ENCODE assay signal across 9 cellular contexts in the genomic region with DNA sequence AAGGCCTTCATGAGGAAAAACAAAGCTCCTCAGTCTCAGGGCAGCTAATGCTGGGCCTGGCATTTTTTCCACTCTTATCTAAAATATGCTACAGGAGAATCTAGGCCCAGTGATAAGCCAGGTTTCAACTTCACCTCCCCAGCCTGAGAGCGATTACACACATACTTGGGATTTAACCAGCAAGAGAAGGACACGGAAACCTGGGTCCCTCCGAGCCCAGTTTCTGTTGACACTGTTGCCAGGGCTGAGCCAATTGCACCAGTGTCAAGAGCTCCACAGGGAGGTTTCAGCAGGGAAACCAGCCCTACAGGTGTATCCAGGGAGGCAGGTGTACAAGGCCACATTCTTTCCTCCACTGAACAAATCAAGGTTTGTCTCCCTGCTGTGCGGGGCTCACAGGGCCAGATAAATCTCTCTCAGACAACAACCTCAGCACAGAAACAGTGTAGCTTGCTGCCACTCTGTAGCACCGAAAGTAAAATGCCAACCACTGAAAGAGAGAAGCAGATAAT.
A peak's percentile ranks its signal among the peaks of the same experiment; 100 is the strongest.
DNase-seq lines count a peak whose midpoint lies in the region; ATAC-seq lines count a peak whose summit lies in the region.
"Had no signal": no experiment of that assay in that cellular context is flagged by ENCODE, and none has a peak within 500 bp of the region (broad histone marks: within the 10 kb centered on the region; RNA-seq: fewer than 3 reads in every experiment).

No MANE protein-coding gene starts in this region.

- H3K36me3 Mint-ChIP-seq in activated T-cell treated with anti-CD3 and anti-CD28 coated beads, Interleukin-2, amount 50 U/mL, for 72 hours (ENCODE audit: insufficient read depth in 2 of 2): no peaks in the 10 kb centered on the region

- no peak overlapping the region for H3K27ac Mint-ChIP-seq in activated T-cell treated with anti-CD3 and anti-CD28 coated beads, Interleukin-2, amount 50 U/mL, for 72 hours

- H3K27me3 ChIP-seq in duodenal mucosa (ENCODE audit: control insufficient read depth in 1 of 2, insufficient read depth in 2 of 2, low read length in 2 of 2) (no peaks in the 10 kb centered on the region), aorta (ENCODE audit: control insufficient read depth in 1 of 2, insufficient read depth in 2 of 2, low read length in 1 of 2) (no peaks in the 10 kb centered on the region)

- no peaks in the 10 kb centered on the region for H3K4me1 Mint-ChIP-seq in activated T-cell treated with anti-CD3 and anti-CD28 coated beads, Interleukin-2, amount 50 U/mL, for 72 hours (ENCODE audit: low read depth)

- H3K27ac ChIP-seq in duodenal mucosa (ENCODE audit: low read depth, low read length): peak overlapping the region; percentile 86
- H3K27ac ChIP-seq in aorta (ENCODE audit: low read depth in 1 of 2, low read length in 2 of 2): peak overlapping the region; percentile 28 to 30

- WGBS in aorta, 2 donors: 2 to 13% methylated on average over 5 of the region's 5 CpGs

- H3K36me3 ChIP-seq in duodenal mucosa (ENCODE audit: control insufficient read depth in 1 of 2, insufficient read depth in 2 of 2, low read length in 2 of 2) (no peaks in the 10 kb centered on the region), aorta (ENCODE audit: control insufficient read depth in 1 of 2, insufficient read depth in 2 of 2, low read length in 1 of 2) (no peaks in the 10 kb centered on the region)

- H3K4me1 ChIP-seq in duodenal mucosa (ENCODE audit: control insufficient read depth in 1 of 2, insufficient read depth in 2 of 2, low read length in 2 of 2) (peaks cover 38 to 54% of the 10 kb centered on the region in 2 donors), aorta (ENCODE audit: control insufficient read depth in 1 of 2, insufficient read depth in 2 of 2, low read length in 2 of 2) (peaks cover 3 to 16% of the 10 kb centered on the region in 2 donors)

- peak overlapping the region; percentile 28 to 47 for H3K4me3 ChIP-seq in duodenal mucosa (ENCODE audit: low read depth in 1 of 2, low read length in 2 of 2)
- H3K4me3 ChIP-seq in aorta (ENCODE audit: low read length in 2 of 2): no peak overlapping the region

- no peak overlapping the region for H3K4me3 Mint-ChIP-seq in activated T-cell treated with anti-CD3 and anti-CD28 coated beads, Interleukin-2, amount 50 U/mL, for 72 hours

- no peaks in the 10 kb centered on the region for H3K9me3 Mint-ChIP-seq in activated T-cell treated with anti-CD3 and anti-CD28 coated beads, Interleukin-2, amount 50 U/mL, for 72 hours

- intact Hi-C loops in Right ventricle myocardium inferior (cut with DNase I): loop anchor here (5.0 kb wide), 1 partner anchor 84 kb away; the partner anchor contains the start of gene MAGI1
- intact Hi-C loops in cardiac septum (cut with DNase I): loop anchor here (5.0 kb wide), 1 partner anchor 84 kb away; the partner anchor contains the start of gene MAGI1
- intact Hi-C loops in aorta (cut with DNase I): loop anchor here (5.0 kb wide), 2 partner anchors 66 to 84 kb away; partner anchors contain the start of gene MAGI1 (in 1 of the 2)
- intact Hi-C loops in posterior cingulate gyrus (cut with DNase I): no loop called here

- peak overlapping the region; percentile 15 to 42 for H3K9ac ChIP-seq in duodenal mucosa (ENCODE audit: low read depth in 1 of 2, low read length in 2 of 2)

- H3K9me3 ChIP-seq in duodenal mucosa (ENCODE audit: control insufficient read depth in 1 of 2, low read length in 2 of 2) (no peaks in the 10 kb centered on the region), aorta (ENCODE audit: control insufficient read depth, low read length) (no peaks in the 10 kb centered on the region)

- no peak for DNase-seq in Right ventricle myocardium inferior (ENCODE audit: missing footprints)
- DNase-seq in cardiac septum (ENCODE audit: low spot score): no peak
- peak; percentile 23 to 58 for DNase-seq in lung microvascular endothelial cell (ENCODE audit: low read depth in 2 of 2)
- DNase-seq in aorta: no peak
- DNase-seq in activated T-cell treated with anti-CD3 and anti-CD28 coated beads, Interleukin-2, amount 50 U/mL, for 72 hours: no peak
- DNase-seq in posterior cingulate gyrus: no peak
- DNase-seq: SHP77 treated with DMSO at 0.1 percent for 48 hours had no signal

- ATAC-seq in Right ventricle myocardium inferior: peak; percentile 70
- ATAC-seq in aorta (ENCODE audit: low FRiP score): peak; percentile 43
- no peak for ATAC-seq in HG03196 (IDR thresholded peaks at IDR 0.05; ENCODE audit: unreplicated experiment)
- ATAC-seq in activated T-cell treated with anti-CD3 and anti-CD28 coated beads, Interleukin-2, amount 50 U/mL, for 72 hours (replicated peaks in 1 of 2): no peak

- H3K27me3 Mint-ChIP-seq in activated T-cell treated with anti-CD3 and anti-CD28 coated beads, Interleukin-2, amount 50 U/mL, for 72 hours (ENCODE audit: low read depth): peaks cover 12% of the 10 kb centered on the region

Comparison
In these comparisons a context has a peak if more than half of its experiments do, and no peak if none do; other contexts are left out.
1. ATAC-seq: peak in Right ventricle myocardium inferior (single experiment) and aorta (single experiment); none in HG03196 (single experiment) and activated T-cell treated with anti-CD3 and anti-CD28 coated beads, Interleukin-2, amount 50 U/mL, for 72 hours (0 of 2).
2. DNase-seq: peak in lung microvascular endothelial cell (2 of 2); none in Right ventricle myocardium inferior (single experiment), cardiac septum (single experiment), aorta (0 of 2), activated T-cell treated with anti-CD3 and anti-CD28 coated beads, Interleukin-2, amount 50 U/mL, for 72 hours (0 of 2) and posterior cingulate gyrus (0 of 10).
3. H3K4me3 ChIP-seq: peak in duodenal mucosa (2 of 2); none in aorta (0 of 2).